Comparison of ENCODE assay signal across 11 cellular contexts in the genomic region with DNA sequence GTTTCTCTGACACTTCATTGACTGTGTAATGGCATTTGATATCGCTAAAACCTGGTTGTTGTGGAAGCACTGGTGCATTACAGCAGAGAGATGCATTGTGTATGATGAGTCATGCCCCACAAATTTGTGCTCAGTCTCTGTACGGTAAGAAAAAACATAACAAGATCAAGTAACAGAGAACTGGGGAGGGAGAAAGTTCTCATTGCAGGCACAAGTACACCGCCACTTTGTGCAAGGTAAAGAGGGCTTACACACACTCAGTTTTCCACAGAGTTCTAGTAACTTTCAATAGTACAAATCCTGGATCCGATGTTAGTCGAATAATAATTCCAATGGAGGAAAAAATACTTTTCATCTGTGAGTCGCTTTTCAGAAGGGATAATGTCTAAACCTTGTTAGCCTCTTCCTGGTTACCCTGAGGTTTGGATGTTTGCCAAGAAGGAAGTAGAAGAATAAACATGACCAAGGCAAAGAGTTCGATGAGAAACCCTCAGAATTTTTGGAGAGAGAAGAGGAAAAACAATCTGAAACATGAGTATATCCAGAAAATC.
DNase-seq lines count a peak whose midpoint lies in the region; ATAC-seq, FAIRE-seq and TF ChIP-seq lines count a peak whose summit lies in the region.
"Had no signal": no experiment of that assay in that cellular context is flagged by ENCODE, and none has a peak within 500 bp of the region (broad histone marks: within the 10 kb centered on the region; RNA-seq: fewer than 3 reads in every experiment).

No MANE protein-coding gene starts in this region.

- WGBS in esophagus muscularis mucosa = 54% methylated on average over 7 of the region's 7 CpGs

- no peaks in the 10 kb centered on the region for H3K27me3 ChIP-seq in esophagus muscularis mucosa
- H3K27me3 ChIP-seq: pancreas, testis had no signal

- no peaks in the 10 kb centered on the region for H3K9me3 ChIP-seq in esophagus muscularis mucosa
- H3K9me3 ChIP-seq: pancreas, testis had no signal

- no peak for FAIRE-seq in GM12891 (lab: Jason Lieb, UNC)
- FAIRE-seq: pancreas had no signal

- peaks cover 0 to 11% (median 7%) of the 10 kb centered on the region in 4 donors for H3K4me1 ChIP-seq in esophagus muscularis mucosa
- H3K4me1 ChIP-seq: pancreas, testis had no signal

- no peak for TF ChIP-seq CTCF in epithelial cell of proximal tubule (conservative IDR thresholded peaks at IDR 0.05; ENCODE audit: low read depth, low read length)
- no peak for TF ChIP-seq CTCF in esophagus muscularis mucosa (IDR thresholded peaks at IDR 0.05)

- intact Hi-C loops in esophagus muscularis mucosa (cut with DNase I) = no loop called here

- DNase-seq in H4 (ENCODE audit: low spot score) (peak; percentile 97), NCI-H69 (lab: John Stamatoyannopoulos, UW) (peak; percentile 42), epithelial cell of proximal tubule (ENCODE audit: low read depth) (peak; percentile 94), retina (peak; percentile 3), SHP77 treated with DMSO at 0.1 percent for 48 hours (lab: John Stamatoyannopoulos, UW) (no peak), GM12891 (ENCODE audit: insufficient read length, low spot score) (no peak), esophagus muscularis mucosa (ENCODE audit: extremely low spot score) (no peak)
- DNase-seq: activated B cell treated with CpG ODN at 0.5 μM for 24 hours, pancreas, testis had no signal

- H3K4me3 ChIP-seq in epithelial cell of proximal tubule (ENCODE audit: low read depth, low read length) (peak overlapping the region; percentile 34), esophagus muscularis mucosa (no peak overlapping the region)
- H3K4me3 ChIP-seq: pancreas, testis had no signal

- H3K36me3 ChIP-seq in esophagus muscularis mucosa = no peaks in the 10 kb centered on the region
- H3K36me3 ChIP-seq: pancreas had no signal

- no peak for TF ChIP-seq POLR2A in GM12891 (IDR thresholded peaks at IDR 0.05; ENCODE audit: low read depth, low read length)
- TF ChIP-seq POLR2A in esophagus muscularis mucosa (IDR thresholded peaks at IDR 0.05; ENCODE audit: low read depth) = no peak

- TF ChIP-seq EP300 in esophagus muscularis mucosa (IDR thresholded peaks at IDR 0.05) = no peak

- no peak overlapping the region for H3K27ac ChIP-seq in esophagus muscularis mucosa (replicated peaks in 1 of 4)
- H3K27ac ChIP-seq: pancreas, testis had no signal

- no peak for ATAC-seq in GM21576 (IDR thresholded peaks at IDR 0.05; ENCODE audit: unreplicated experiment)

TF ChIP-seq in GM12891, 5 proteins besides CTCF, POLR2A, EP300 and RAD21:
- TF ChIP-seq PAX5 (IDR thresholded peaks at IDR 0.05; ENCODE audit: insufficient read depth, low read length, severe bottlenecking) (no peak), SPI1 (IDR thresholded peaks at IDR 0.05; ENCODE audit: low read depth, low read length) (no peak), POLR2AphosphoS5 (IDR thresholded peaks at IDR 0.05; ENCODE audit: low read depth, low read length) (no peak)
TF ChIP-seq in GM12891: peak in this region for 0.

Comparison
In these comparisons a context has a peak if more than half of its experiments do, and no peak if none do; other contexts are left out.
1. DNase-seq: peak in H4 (single experiment), NCI-H69 (single experiment), epithelial cell of proximal tubule (single experiment) and retina (single experiment); none in SHP77 treated with DMSO at 0.1 percent for 48 hours (single experiment), GM12891 (single experiment) and esophagus muscularis mucosa (single experiment).